In the genomic region with DNA sequence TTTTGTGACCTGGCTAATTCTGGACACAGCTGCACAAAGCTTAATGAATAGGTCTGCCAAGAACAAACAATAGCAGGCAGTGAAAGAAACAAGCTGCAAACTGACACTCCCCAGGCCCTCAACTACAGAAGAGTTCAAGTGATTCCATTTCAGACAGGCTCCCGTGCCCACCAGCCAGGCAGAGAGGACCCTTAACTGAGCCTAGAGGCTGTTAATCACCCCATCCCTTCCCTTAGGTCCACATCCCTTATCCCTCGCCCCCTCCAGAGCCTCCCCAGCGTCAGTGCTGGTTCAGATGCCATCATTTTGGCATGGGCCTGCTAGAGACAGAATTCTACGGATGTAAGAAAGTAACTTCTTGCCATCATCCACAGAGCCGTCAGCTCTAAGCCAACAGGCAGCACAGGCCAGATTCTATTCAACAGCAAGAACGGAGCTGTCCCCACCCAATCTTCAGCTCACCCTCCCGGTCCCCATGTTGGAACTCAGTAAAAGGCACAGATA, we compare ENCODE assay signal across 11 cellular contexts. TPM values are rescaled to one million over a fixed set of nuclear protein-coding genes. Genes with fewer than 3 reads are reported as not detected.
DNase-seq lines count a peak whose midpoint lies in the region; ATAC-seq and TF ChIP-seq lines count a peak whose summit lies in the region.
"Had no signal": no experiment of that assay in that cellular context is flagged by ENCODE, and none has a peak within 500 bp of the region (broad histone marks: within the 10 kb centered on the region; RNA-seq: fewer than 3 reads in every experiment).

No MANE protein-coding gene starts in this region.

- peak overlapping the region; percentile 73 for H3K27ac ChIP-seq in lower lobe of right lung
- peak overlapping the region; percentile 95 for H3K27ac ChIP-seq in subcutaneous abdominal adipose tissue (ENCODE audit: low read depth, low read length)

- TF ChIP-seq CTCF in lower lobe of right lung (IDR thresholded peaks at IDR 0.05), result no peak
- TF ChIP-seq CTCF in GM13976 (IDR thresholded peaks at IDR 0.05; ENCODE audit: borderline replicate concordance, control extremely low read depth, extremely low read depth, insufficient read depth, missing control alignments), result no peak

- intact Hi-C loops in lower lobe of right lung (cut with DNase I), result no loop called here

- H3K9ac ChIP-seq in subcutaneous abdominal adipose tissue (ENCODE audit: low read length in 5 of 5), result peak overlapping the region in 4 of 5 donors; percentile 2 to 53 (median 39)

- in situ Hi-C loops in GM13976 (cut with MboI; ENCODE audit: low sequenced_read_pairs, unreplicated experiment), result no loop called here

- H3K36me3 ChIP-seq in lower lobe of right lung, result peaks cover 4% of the 10 kb centered on the region
- peaks cover 0 to 8% (median 2%) of the 10 kb centered on the region in 5 donors for H3K36me3 ChIP-seq in subcutaneous abdominal adipose tissue (ENCODE audit: control insufficient read depth in 5 of 5, insufficient read depth in 5 of 5, low read length in 5 of 5)

- H3K9me3 ChIP-seq in lower lobe of right lung (no peaks in the 10 kb centered on the region), subcutaneous abdominal adipose tissue (ENCODE audit: control insufficient read depth in 5 of 5, low read length in 5 of 5) (no peaks in the 10 kb centered on the region)

- H3K4me3 ChIP-seq in lower lobe of right lung (peak overlapping the region; percentile 24), subcutaneous abdominal adipose tissue (ENCODE audit: low read depth in 1 of 5, low read length in 5 of 5) (peak overlapping the region in 1 of 5 donors; percentile 39)

- peaks cover 80% of the 10 kb centered on the region for H3K4me1 ChIP-seq in lower lobe of right lung
- peaks cover 26 to 88% (median 76%) of the 10 kb centered on the region in 5 donors for H3K4me1 ChIP-seq in subcutaneous abdominal adipose tissue (ENCODE audit: control insufficient read depth in 5 of 5, insufficient read depth in 5 of 5, low read length in 5 of 5)

- DNase-seq in NCI-H2107 (lab: John Stamatoyannopoulos, UW) (peak; percentile 32), dermis blood vessel endothelial cell (peak; percentile 52), lower lobe of right lung (no peak), GM13976 (ENCODE audit: low spot score) (no peak)
- DNase-seq in stimulated activated CD4-positive, alpha-beta T cell treated with anti-CD3 and anti-CD28 coated beads, Interleukin-1b, Interleukin-23, amount 100 ng/mL, for 48 hours, result no peak
- DNase-seq: DMS 273 treated with DMSO at 0.1 percent for 48 hours, NCI-H446 had no signal

- ATAC-seq in lower lobe of right lung (peak; percentile 2 to 6), HG03520 (IDR thresholded peaks at IDR 0.05; ENCODE audit: unreplicated experiment) (no peak), GM21723 (IDR thresholded peaks at IDR 0.05; ENCODE audit: unreplicated experiment) (no peak)

- H3K27me3 ChIP-seq in lower lobe of right lung (ENCODE audit: low read depth) (no peaks in the 10 kb centered on the region), subcutaneous abdominal adipose tissue (ENCODE audit: control insufficient read depth in 5 of 5, insufficient read depth in 4 of 5, low read length in 5 of 5) (no peaks in the 10 kb centered on the region)

RNA-seq across cellular contexts. Expression of a gene that starts 7.2 kb away (rescaled TPM):
- total RNA-seq in dermis blood vessel endothelial cell (58.3 and 86.8 TPM in 2 replicates), lower lobe of right lung (458 TPM)

RNA-seq across cellular contexts. Expression of a gene that starts 31.1 kb away (rescaled TPM):
- total RNA-seq in dermis blood vessel endothelial cell (not detected in 2 replicates), lower lobe of right lung (0.65 TPM)
- total RNA-seq: bronchial epithelial cell had no signal

Comparison
In these comparisons a context has a peak if more than half of its experiments do, and no peak if none do; other contexts are left out.
1. DNase-seq: peak in NCI-H2107 (single experiment) and dermis blood vessel endothelial cell (single experiment); none in lower lobe of right lung (single experiment), GM13976 (single experiment) and stimulated activated CD4-positive, alpha-beta T cell treated with anti-CD3 and anti-CD28 coated beads, Interleukin-1b, Interleukin-23, amount 100 ng/mL, for 48 hours (single experiment).
2. ATAC-seq: peak in lower lobe of right lung (2 of 2); none in HG03520 (single experiment) and GM21723 (single experiment).